8 cellular contexts compared by ENCODE assay signal in genomic region chr11:71448257-71449161, GRCh38. TPM values are rescaled to one million over a fixed set of nuclear protein-coding genes. Genes with fewer than 3 reads are reported as not detected.
DNase-seq lines count a peak whose midpoint lies in the region; ATAC-seq and TF ChIP-seq lines count a peak whose summit lies in the region.

Gene DHCR7, minus strand, starts transcription at chr11:71448393. Its CDS starts 3,441 bp downstream, at chr11:71444952.

- peaks cover 13 to 48% (median 40%) of the 10 kb centered on the region in 4 donors for H3K4me1 Mint-ChIP-seq in CD4-positive, CD25-positive, alpha-beta regulatory T cell

- H3K4me1 ChIP-seq in CD4-positive, CD25-positive, alpha-beta regulatory T cell (ENCODE audit: control insufficient read depth, insufficient read depth, low read length, poor library complexity, severe bottlenecking), result peaks cover 48% of the 10 kb centered on the region
- H3K4me1 ChIP-seq in liver (ENCODE audit: control insufficient read depth in 4 of 4, insufficient read depth in 4 of 4, low read length in 3 of 4), result peaks cover 5 to 46% (median 27%) of the 10 kb centered on the region in 4 donors

- peaks cover 0 to 7% (median 0%) of the 10 kb centered on the region in 7 donors for H3K9me3 Mint-ChIP-seq in CD4-positive, CD25-positive, alpha-beta regulatory T cell

- peak within 1 kb of the TSS; percentile 85 to 98 (median 92) for H3K4me3 Mint-ChIP-seq in CD4-positive, CD25-positive, alpha-beta regulatory T cell

- peak; percentile 81 to 82 for ATAC-seq in CD4-positive, CD25-positive, alpha-beta regulatory T cell (ENCODE audit: low read depth in 2 of 2)
- peak; percentile 76 for ATAC-seq in GM19438 (IDR thresholded peaks at IDR 0.05; ENCODE audit: low read depth, unreplicated experiment)
- peak; percentile 77 for ATAC-seq in HG03571 (IDR thresholded peaks at IDR 0.05; ENCODE audit: unreplicated experiment)

- H3K27ac ChIP-seq in CD4-positive, CD25-positive, alpha-beta regulatory T cell (ENCODE audit: insufficient read depth, low read length, poor library complexity, severe bottlenecking), result peak within 1 kb of the TSS; percentile 83
- H3K27ac ChIP-seq in liver (ENCODE audit: low read depth in 1 of 2, low read length in 2 of 2), result peak within 1 kb of the TSS; percentile 97

- no peak for TF ChIP-seq CTCF in liver (IDR thresholded peaks at IDR 0.05; ENCODE audit: low read depth, low read length, missing input control)

- H3K9ac ChIP-seq in liver (ENCODE audit: low read depth in 1 of 2, low read length in 2 of 2), result peak within 1 kb of the TSS; percentile 86 to 92

- H3K36me3 ChIP-seq in CD4-positive, CD25-positive, alpha-beta regulatory T cell (ENCODE audit: control insufficient read depth, insufficient read depth, low read length), result no peaks in the 10 kb centered on the region
- peaks cover 4 to 18% (median 12%) of the 10 kb centered on the region in 4 donors for H3K36me3 ChIP-seq in liver (ENCODE audit: control insufficient read depth in 4 of 4, insufficient read depth in 3 of 4, low read depth in 1 of 4, low read length in 3 of 4)

- WGBS in liver, result under 1% methylated on average over 78 of the region's 78 CpGs

- H3K36me3 Mint-ChIP-seq in CD4-positive, CD25-positive, alpha-beta regulatory T cell, result peaks cover 14% of the 10 kb centered on the region

- peak within 1 kb of the TSS; percentile 82 for H3K4me3 ChIP-seq in CD4-positive, CD25-positive, alpha-beta regulatory T cell (ENCODE audit: low read depth, low read length)
- peak within 1 kb of the TSS; percentile 80 to 88 (median 84) for H3K4me3 ChIP-seq in liver (ENCODE audit: low read depth in 1 of 3, low read length in 3 of 3)

- TF ChIP-seq RAD21 in liver (IDR thresholded peaks at IDR 0.05), result no peak

- H3K27ac Mint-ChIP-seq in CD4-positive, CD25-positive, alpha-beta regulatory T cell, result peak within 1 kb of the TSS; percentile 86 to 97 (median 89)

- no peaks in the 10 kb centered on the region for H3K9me3 ChIP-seq in CD4-positive, CD25-positive, alpha-beta regulatory T cell (ENCODE audit: control insufficient read depth in 2 of 2, low read length in 2 of 2)
- no peaks in the 10 kb centered on the region for H3K9me3 ChIP-seq in liver (ENCODE audit: control insufficient read depth in 4 of 4, low read length in 3 of 4)

- no peaks in the 10 kb centered on the region for H3K27me3 ChIP-seq in CD4-positive, CD25-positive, alpha-beta regulatory T cell (ENCODE audit: control insufficient read depth, insufficient read depth, low read length)
- H3K27me3 ChIP-seq in liver (ENCODE audit: control insufficient read depth in 4 of 4, insufficient read depth in 4 of 4, low read length in 3 of 4), result no peaks in the 10 kb centered on the region

- peaks cover 5% of the 10 kb centered on the region for H3K27me3 Mint-ChIP-seq in CD4-positive, CD25-positive, alpha-beta regulatory T cell

- DNase-seq in CD4-positive, CD25-positive, alpha-beta regulatory T cell, result peak; percentile 89 to 94 (median 92)
- DNase-seq in NCI-H82 (lab: John Stamatoyannopoulos, UW) (peak; percentile 96), dermis blood vessel endothelial cell (peak; percentile 97)
- peak; percentile 94 for DNase-seq in activated CD4-positive, alpha-beta T cell treated with anti-CD3 and anti-CD28 coated beads, Interleukin-2, amount 50 U/mL, for 48 hours
- peak; percentile 93 for DNase-seq in stimulated activated CD4-positive, alpha-beta T cell treated with anti-CD3 and anti-CD28 coated beads, Interleukin-4, amount 100 ng/mL, for 24 hours

TF ChIP-seq in liver, 16 proteins besides CTCF, POLR2A, EP300 and RAD21:
- TF ChIP-seq REST (IDR thresholded peaks at IDR 0.05) (no peak), MAX (IDR thresholded peaks at IDR 0.05) (peak; percentile 24), ATF3 (IDR thresholded peaks at IDR 0.05) (no peak), SP1 (IDR thresholded peaks at IDR 0.05) (peak; percentile 36), HNF4A (conservative IDR thresholded peaks at IDR 0.05) (peak in 1 of 2 donors; percentile 60), FOXA2 (IDR thresholded peaks at IDR 0.05) (no peak), HNF4G (IDR thresholded peaks at IDR 0.05) (no peak), GABPA (IDR thresholded peaks at IDR 0.05 in 1 of 2, conservative IDR thresholded peaks at IDR 0.05 in 1 of 2) (no peak), YY1 (IDR thresholded peaks at IDR 0.05) (peak; percentile 8), JUND (IDR thresholded peaks at IDR 0.05) (peak in 1 of 2 donors; percentile 12), TAF1 (conservative IDR thresholded peaks at IDR 0.05) (no peak), FOXA1 (IDR thresholded peaks at IDR 0.05) (no peak), RXRA (IDR thresholded peaks at IDR 0.05) (peak; percentile 13 to 41), ZBTB33 (IDR thresholded peaks at IDR 0.05) (no peak), NR2F2 (IDR thresholded peaks at IDR 0.05) (no peak), EGR1 (IDR thresholded peaks at IDR 0.05; ENCODE audit: low read depth in 2 of 2) (peak; percentile 64 to 96)
TF ChIP-seq in liver: peak in this region for 7.

RNA-seq across cellular contexts. Expression of gene DHCR7, which starts in this region (rescaled TPM):
- 21.1 TPM for total RNA-seq in CD4-positive, CD25-positive, alpha-beta regulatory T cell
- polyA plus RNA-seq in CD4-positive, CD25-positive, alpha-beta regulatory T cell, result 10 to 100 TPM; 11.2 to 17.2 (median 14.7) TPM
- 41.9 and 110 TPM in 2 replicates for total RNA-seq in dermis blood vessel endothelial cell
- total RNA-seq in liver, result 100 to 1,000 TPM; 149 to 224 TPM
- 100 to 1,000 TPM in 1 of 2 donors, 10 to 100 TPM in 1; 56.9 to 195 TPM for polyA plus RNA-seq in liver

Comparison
In these comparisons a context has a peak if more than half of its experiments do, and no peak if none do; other contexts are left out.
1. Peak in every context shown above with its lines: DNase-seq, ATAC-seq, H3K4me3 ChIP-seq and H3K27ac ChIP-seq.